ENCODE assay signal across 27 cellular contexts in the genomic region with DNA sequence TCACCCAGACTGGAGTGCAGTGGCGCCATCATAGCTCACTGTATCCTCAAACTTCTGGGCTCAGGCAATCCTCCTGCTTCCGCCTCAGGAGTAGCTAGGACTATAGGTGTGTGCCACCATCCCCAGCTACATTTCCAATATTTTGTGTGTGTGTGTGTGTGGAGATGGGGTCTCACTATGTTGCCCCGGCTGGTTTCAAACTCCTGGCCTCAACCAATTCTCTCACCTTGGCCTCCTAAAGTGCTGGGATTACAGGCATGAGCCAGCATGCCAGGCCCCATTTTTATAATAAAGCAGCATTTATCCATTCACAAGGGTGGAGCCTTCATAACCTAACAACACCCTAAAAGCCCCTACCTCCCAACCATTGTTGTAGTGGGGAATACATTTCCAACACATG.
"Had no signal": no experiment of that assay in that cellular context is flagged by ENCODE, and none has a peak within 500 bp of the region (broad histone marks: within the 10 kb centered on the region; RNA-seq: fewer than 3 reads in every experiment).

No MANE protein-coding gene starts in this region.

- H3K27ac ChIP-seq: colonic mucosa, coronary artery, dorsolateral prefrontal cortex, epithelial cell of prostate, esophagus muscularis mucosa, esophagus squamous epithelium, foreskin keratinocyte, gastrocnemius medialis, gastroesophageal sphincter, heart left ventricle, heart right ventricle had no signal

- FAIRE-seq: colon, endometrium, endothelial cell of umbilical vein, frontal cortex had no signal

- H3K27me3 ChIP-seq: colonic mucosa had no signal

- H3K4me1 ChIP-seq: colonic mucosa, esophagus muscularis mucosa, foreskin keratinocyte, gastrocnemius medialis, gastroesophageal sphincter, heart left ventricle, heart right ventricle had no signal

- H3K4me3 Mint-ChIP-seq: dendritic cell treated with granulocyte-macrophage colony-stimulating factor and Interleukin-4, amounts not matched to agents 40 ng/mL and 50 ng/mL, for 4 days; effector memory CD8-positive, alpha-beta T cell; endodermal cell had no signal

- H3K27ac Mint-ChIP-seq: dendritic cell treated with granulocyte-macrophage colony-stimulating factor and Interleukin-4, amounts not matched to agents 40 ng/mL and 50 ng/mL, for 4 days; effector memory CD8-positive, alpha-beta T cell; endodermal cell had no signal

- H3K4me3 ChIP-seq: colonic mucosa, coronary artery, dorsolateral prefrontal cortex, esophagus muscularis mucosa, esophagus squamous epithelium, gastrocnemius medialis, gastroesophageal sphincter, heart left ventricle, heart right ventricle had no signal

- H3K9me3 Mint-ChIP-seq: dendritic cell treated with granulocyte-macrophage colony-stimulating factor and Interleukin-4, amounts not matched to agents 40 ng/mL and 50 ng/mL, for 4 days; effector memory CD8-positive, alpha-beta T cell had no signal

- H3K36me3 ChIP-seq: colonic mucosa, esophagus muscularis mucosa, esophagus squamous epithelium, gastrocnemius medialis, gastroesophageal sphincter, heart left ventricle, heart right ventricle had no signal

- DNase-seq: colonic mucosa; cortex of kidney; dermis blood vessel endothelial cell; dorsolateral prefrontal cortex; effector CD4-positive, alpha-beta T cell; effector CD8-positive, alpha-beta T cell; effector memory CD4-positive, alpha-beta T cell; effector memory CD8-positive, alpha-beta T cell; endodermal cell; erythroblast; esophagus squamous epithelium; foreskin melanocyte; gastrocnemius medialis; glutamatergic neuron; head of caudate nucleus; heart left ventricle; heart right ventricle had no signal

- H3K9me3 ChIP-seq: colonic mucosa, esophagus muscularis mucosa, esophagus squamous epithelium, gastrocnemius medialis, gastroesophageal sphincter, heart left ventricle, heart right ventricle had no signal

- ATAC-seq: effector memory CD8-positive, alpha-beta T cell; foreskin keratinocyte; gastrocnemius medialis; gastroesophageal sphincter; heart left ventricle; heart right ventricle had no signal
